Comparison of ENCODE assay signal across 1 cellular context in genomic region chr17:4988168-4988567, GRCh38.
TF ChIP-seq lines count a peak whose summit lies in the region.

No MANE protein-coding gene starts in this region.

TF ChIP-seq in GM23338, 12 proteins besides CTCF, POLR2A, EP300 and RAD21 (continued from another document):
- TF ChIP-seq, protein P1, sequence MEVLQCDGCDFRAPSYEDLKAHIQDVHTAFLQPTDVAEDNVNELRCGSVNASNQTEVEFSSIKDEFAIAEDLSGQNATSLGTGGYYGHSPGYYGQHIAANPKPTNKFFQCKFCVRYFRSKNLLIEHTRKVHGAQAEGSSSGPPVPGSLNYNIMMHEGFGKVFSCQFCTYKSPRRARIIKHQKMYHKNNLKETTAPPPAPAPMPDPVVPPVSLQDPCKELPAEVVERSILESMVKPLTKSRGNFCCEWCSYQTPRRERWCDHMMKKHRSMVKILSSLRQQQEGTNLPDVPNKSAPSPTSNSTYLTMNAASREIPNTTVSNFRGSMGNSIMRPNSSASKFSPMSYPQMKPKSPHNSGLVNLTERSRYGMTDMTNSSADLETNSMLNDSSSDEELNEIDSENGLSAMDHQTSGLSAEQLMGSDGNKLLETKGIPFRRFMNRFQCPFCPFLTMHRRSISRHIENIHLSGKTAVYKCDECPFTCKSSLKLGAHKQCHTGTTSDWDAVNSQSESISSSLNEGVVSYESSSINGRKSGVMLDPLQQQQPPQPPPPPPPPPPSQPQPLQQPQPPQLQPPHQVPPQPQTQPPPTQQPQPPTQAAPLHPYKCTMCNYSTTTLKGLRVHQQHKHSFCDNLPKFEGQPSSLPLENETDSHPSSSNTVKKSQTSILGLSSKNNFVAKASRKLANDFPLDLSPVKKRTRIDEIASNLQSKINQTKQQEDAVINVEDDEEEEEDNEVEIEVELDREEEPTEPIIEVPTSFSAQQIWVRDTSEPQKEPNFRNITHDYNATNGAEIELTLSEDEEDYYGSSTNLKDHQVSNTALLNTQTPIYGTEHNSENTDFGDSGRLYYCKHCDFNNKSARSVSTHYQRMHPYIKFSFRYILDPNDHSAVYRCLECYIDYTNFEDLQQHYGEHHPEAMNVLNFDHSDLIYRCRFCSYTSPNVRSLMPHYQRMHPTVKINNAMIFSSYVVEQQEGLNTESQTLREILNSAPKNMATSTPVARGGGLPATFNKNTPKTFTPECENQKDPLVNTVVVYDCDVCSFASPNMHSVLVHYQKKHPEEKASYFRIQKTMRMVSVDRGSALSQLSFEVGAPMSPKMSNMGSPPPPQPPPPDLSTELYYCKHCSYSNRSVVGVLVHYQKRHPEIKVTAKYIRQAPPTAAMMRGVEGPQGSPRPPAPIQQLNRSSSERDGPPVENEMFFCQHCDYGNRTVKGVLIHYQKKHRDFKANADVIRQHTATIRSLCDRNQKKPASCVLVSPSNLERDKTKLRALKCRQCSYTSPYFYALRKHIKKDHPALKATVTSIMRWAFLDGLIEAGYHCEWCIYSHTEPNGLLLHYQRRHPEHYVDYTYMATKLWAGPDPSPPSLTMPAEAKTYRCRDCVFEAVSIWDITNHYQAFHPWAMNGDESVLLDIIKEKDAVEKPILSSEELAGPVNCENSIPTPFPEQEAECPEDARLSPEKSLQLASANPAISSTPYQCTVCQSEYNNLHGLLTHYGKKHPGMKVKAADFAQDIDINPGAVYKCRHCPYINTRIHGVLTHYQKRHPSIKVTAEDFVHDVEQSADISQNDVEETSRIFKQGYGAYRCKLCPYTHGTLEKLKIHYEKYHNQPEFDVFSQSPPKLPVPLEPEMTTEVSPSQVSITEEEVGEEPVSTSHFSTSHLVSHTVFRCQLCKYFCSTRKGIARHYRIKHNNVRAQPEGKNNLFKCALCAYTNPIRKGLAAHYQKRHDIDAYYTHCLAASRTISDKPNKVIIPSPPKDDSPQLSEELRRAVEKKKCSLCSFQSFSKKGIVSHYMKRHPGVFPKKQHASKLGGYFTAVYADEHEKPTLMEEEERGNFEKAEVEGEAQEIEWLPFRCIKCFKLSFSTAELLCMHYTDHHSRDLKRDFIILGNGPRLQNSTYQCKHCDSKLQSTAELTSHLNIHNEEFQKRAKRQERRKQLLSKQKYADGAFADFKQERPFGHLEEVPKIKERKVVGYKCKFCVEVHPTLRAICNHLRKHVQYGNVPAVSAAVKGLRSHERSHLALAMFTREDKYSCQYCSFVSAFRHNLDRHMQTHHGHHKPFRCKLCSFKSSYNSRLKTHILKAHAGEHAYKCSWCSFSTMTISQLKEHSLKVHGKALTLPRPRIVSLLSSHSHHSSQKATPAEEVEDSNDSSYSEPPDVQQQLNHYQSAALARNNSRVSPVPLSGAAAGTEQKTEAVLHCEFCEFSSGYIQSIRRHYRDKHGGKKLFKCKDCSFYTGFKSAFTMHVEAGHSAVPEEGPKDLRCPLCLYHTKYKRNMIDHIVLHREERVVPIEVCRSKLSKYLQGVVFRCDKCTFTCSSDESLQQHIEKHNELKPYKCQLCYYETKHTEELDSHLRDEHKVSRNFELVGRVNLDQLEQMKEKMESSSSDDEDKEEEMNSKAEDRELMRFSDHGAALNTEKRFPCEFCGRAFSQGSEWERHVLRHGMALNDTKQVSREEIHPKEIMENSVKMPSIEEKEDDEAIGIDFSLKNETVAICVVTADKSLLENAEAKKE (CRISPR knock-in tag; IDR thresholded peaks at IDR 0.05): no peak
- no peak for TF ChIP-seq ZNF331 (CRISPR knock-in tag; IDR thresholded peaks at IDR 0.05; ENCODE audit: low read depth)
- no peak for TF ChIP-seq STAT1 (IDR thresholded peaks at IDR 0.05; ENCODE audit: unreplicated experiment)
- no peak for TF ChIP-seq ETS1 (IDR thresholded peaks at IDR 0.05)
- no peak for TF ChIP-seq POLR2AphosphoS5 (IDR thresholded peaks at IDR 0.05; ENCODE audit: low read depth)
- no peak for TF ChIP-seq EZH2phosphoT487 (IDR thresholded peaks at IDR 0.05; ENCODE audit: unreplicated experiment)
- TF ChIP-seq JUNB (IDR thresholded peaks at IDR 0.05; ENCODE audit: unreplicated experiment): no peak
- TF ChIP-seq NANOG (IDR thresholded peaks at IDR 0.05; ENCODE audit: borderline replicate concordance): no peak
